Comparison of ENCODE assay signal across 8 cellular contexts in the genomic region with DNA sequence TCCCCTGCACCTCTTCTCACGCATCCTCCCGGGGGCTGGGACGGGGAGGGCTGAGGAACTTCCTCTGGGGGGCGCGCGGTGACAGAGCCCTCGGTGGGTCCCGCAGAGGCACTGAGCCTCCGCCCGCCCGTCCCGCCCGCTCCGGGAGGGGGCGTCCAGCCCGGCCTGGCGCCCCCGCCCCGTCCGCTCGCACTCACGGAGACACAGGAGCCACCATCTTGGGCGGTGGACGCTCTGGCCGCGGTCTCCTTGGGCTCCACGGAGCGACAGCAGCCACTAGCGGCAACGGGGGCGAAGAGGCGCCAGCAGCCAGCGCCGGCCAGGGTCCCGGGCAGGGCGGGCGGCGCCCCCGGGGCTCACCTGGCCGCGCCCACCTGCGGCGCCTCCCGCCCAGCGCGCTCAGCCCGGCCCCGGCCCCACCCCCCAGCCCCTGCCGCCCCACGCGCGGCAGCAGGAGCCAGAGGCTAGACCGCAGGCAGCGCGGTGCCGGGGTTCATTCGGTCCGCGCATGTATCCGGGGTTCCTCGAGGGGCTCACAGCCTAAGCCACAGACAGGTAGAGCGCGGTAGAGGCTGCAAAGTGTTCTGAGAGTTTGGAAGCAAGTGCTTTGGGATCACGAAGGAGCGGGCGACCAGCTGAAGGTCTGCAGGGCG. TPM values are rescaled to one million over a fixed set of nuclear protein-coding genes. Genes with fewer than 3 reads are reported as not detected.
A peak's percentile ranks its signal among the peaks of the same experiment; 100 is the strongest.
DNase-seq lines count a peak whose midpoint lies in the region; ATAC-seq and TF ChIP-seq lines count a peak whose summit lies in the region.

Gene C17orf113, minus strand, starts transcription at position 242 of the 653 bp plus-strand sequence. CDS start 7,225 bp downstream, outside the sequence.

- H3K9me3 ChIP-seq in endodermal cell (ENCODE audit: control insufficient read depth, low read length) = no peaks in the 10 kb centered on the region

- no peaks in the 10 kb centered on the region for H3K9me3 Mint-ChIP-seq in activated CD8-positive, alpha-beta T cell treated with anti-CD3 and anti-CD28 coated beads for 36 hours
- no peaks in the 10 kb centered on the region for H3K9me3 Mint-ChIP-seq in endodermal cell

- ATAC-seq in activated CD8-positive, alpha-beta T cell treated with anti-CD3 and anti-CD28 coated beads for 36 hours = peak; percentile 84
- ATAC-seq in stimulated activated naive CD8-positive, alpha-beta T cell treated with anti-CD3 and anti-CD28 coated beads, Interleukin-15, Interleukin-2, amounts not matched to agents 100 U/mL and 50 U/mL, for 24 hours = peak; percentile 68

- no peaks in the 10 kb centered on the region for H3K36me3 Mint-ChIP-seq in activated CD8-positive, alpha-beta T cell treated with anti-CD3 and anti-CD28 coated beads for 36 hours (ENCODE audit: low read depth)
- H3K36me3 Mint-ChIP-seq in endodermal cell (ENCODE audit: low read depth) = no peaks in the 10 kb centered on the region

- H3K4me3 Mint-ChIP-seq in activated CD8-positive, alpha-beta T cell treated with anti-CD3 and anti-CD28 coated beads for 36 hours = peak within 1 kb of the TSS; percentile 53
- peak within 1 kb of the TSS; percentile 74 for H3K4me3 Mint-ChIP-seq in endodermal cell

- POLR2A ChIA-PET in activated CD8-positive, alpha-beta T cell treated with anti-CD3 and anti-CD28 coated beads for 36 hours (lab: Charles Lee) = interaction anchor here (1.4 kb wide), 1 partner anchor 22 kb away, joined by 3 read pairs; no protein-coding TSS in a partner anchor

- peaks cover 4% of the 10 kb centered on the region for H3K4me1 Mint-ChIP-seq in activated CD8-positive, alpha-beta T cell treated with anti-CD3 and anti-CD28 coated beads for 36 hours (ENCODE audit: low read depth)
- H3K4me1 Mint-ChIP-seq in endodermal cell = peaks cover 32% of the 10 kb centered on the region

- H3K4me3 ChIP-seq in GM12875 (ENCODE audit: low read depth, low read length) (peak within 1 kb of the TSS; percentile 30), endodermal cell (ENCODE audit: low read length) (peak within 1 kb of the TSS; percentile 81)

- WGBS in endodermal cell (ENCODE audit: insufficient coverage in 1 of 2, insufficient read length in 1 of 2), 2 experiments = 1 to 27% methylated on average over 11 to 67 of the region's 67 CpGs

- intact Hi-C loops in activated CD8-positive, alpha-beta T cell treated with anti-CD3 and anti-CD28 coated beads for 36 hours (cut with micrococcal nuclease) = no loop called here

- H3K27ac Mint-ChIP-seq in activated CD8-positive, alpha-beta T cell treated with anti-CD3 and anti-CD28 coated beads for 36 hours = no peak within 1 kb of the TSS
- H3K27ac Mint-ChIP-seq in endodermal cell = peak within 1 kb of the TSS; percentile 41

- DNase-seq in NCI-H2171 treated with DMSO at 0.1 percent for 48 hours (lab: John Stamatoyannopoulos, UW) = peak; percentile 68
- DNase-seq in activated CD8-positive, alpha-beta T cell treated with anti-CD3 and anti-CD28 coated beads for 36 hours = peak; percentile 62
- peak; percentile 91 for DNase-seq in endodermal cell
- DNase-seq in middle frontal gyrus (ENCODE audit: extremely low spot score, low spot score) = peak; percentile 19
- peak; percentile 53 for DNase-seq in stimulated activated naive CD8-positive, alpha-beta T cell treated with anti-CD3 and anti-CD28 coated beads, Interleukin-15, Interleukin-2, amounts not matched to agents 100 U/mL and 50 U/mL, for 24 hours
- no peak for DNase-seq in NK-92 treated with Interleukin-12 subunit alpha and Interleukin-12 subunit beta, amount 100 ng/mL, for 24 hours (lab: John Stamatoyannopoulos, UW)

- H3K27ac ChIP-seq in 22Rv1 (no peak within 1 kb of the TSS; the same call in 1 of the 2 replicates), endodermal cell (ENCODE audit: low read depth, low read length) (no peak within 1 kb of the TSS)

- H3K4me1 ChIP-seq in endodermal cell (ENCODE audit: control insufficient read depth, insufficient read depth, low read length) = peaks cover 9% of the 10 kb centered on the region

- peaks cover 29% of the 10 kb centered on the region for H3K27me3 Mint-ChIP-seq in activated CD8-positive, alpha-beta T cell treated with anti-CD3 and anti-CD28 coated beads for 36 hours
- H3K27me3 Mint-ChIP-seq in endodermal cell (ENCODE audit: insufficient read depth) = peaks cover 28% of the 10 kb centered on the region

- TF ChIP-seq CTCF in 22Rv1 (IDR thresholded peaks at IDR 0.05) (peak; percentile 58), GM12875 (IDR thresholded peaks at IDR 0.05; ENCODE audit: borderline replicate concordance, insufficient read depth, low read depth, low read length) (peak; percentile 61; the same call in 1 of the 2 replicates), endodermal cell (conservative IDR thresholded peaks at IDR 0.05) (peak; percentile 62)
- TF ChIP-seq CTCF in activated CD8-positive, alpha-beta T cell treated with anti-CD3 and anti-CD28 coated beads for 36 hours (IDR thresholded peaks at IDR 0.05) = peak; percentile 46

- CTCF ChIA-PET in activated CD8-positive, alpha-beta T cell treated with anti-CD3 and anti-CD28 coated beads for 36 hours (lab: Charles Lee) = interaction anchor here (1.0 to 1.6 kb wide), 10 partner anchors 11 to 51 kb away, joined by 3 to 9 read pairs (median 4); partner anchors contain the start of gene NKIRAS2

- H3K27me3 ChIP-seq in endodermal cell (ENCODE audit: control insufficient read depth, insufficient read depth, low read length, poor library complexity, severe bottlenecking) = no peaks in the 10 kb centered on the region

- H3K9ac ChIP-seq in endodermal cell (ENCODE audit: extremely low read depth, low read length, poor library complexity, severe bottlenecking) = no peak within 1 kb of the TSS

- H3K36me3 ChIP-seq in endodermal cell (ENCODE audit: control insufficient read depth, insufficient read depth, low read length) = no peaks in the 10 kb centered on the region

RNA-seq across cellular contexts. Expression of gene C17orf113, which starts in this region (rescaled TPM):
- under 1 TPM; 0.72 to 0.77 TPM for total RNA-seq in activated CD8-positive, alpha-beta T cell treated with anti-CD3 and anti-CD28 coated beads for 36 hours
- 1 to 10 TPM; 1.7 to 2.9 TPM for total RNA-seq in endodermal cell
- polyA plus RNA-seq in endodermal cell (2013, experiment 1 of 2) = 2.2 TPM
- 2.2 TPM for polyA plus RNA-seq in endodermal cell (2013, experiment 2 of 2)

Comparison
In these comparisons a context has a peak if more than half of its experiments do, and no peak if none do; other contexts are left out.
1. Peak in DNase-seq and ATAC-seq in activated CD8-positive, alpha-beta T cell treated with anti-CD3 and anti-CD28 coated beads for 36 hours; RNA of the gene not detected or under 1 TPM.